Comparison of ENCODE assay signal across 24 cellular contexts in the genomic region with DNA sequence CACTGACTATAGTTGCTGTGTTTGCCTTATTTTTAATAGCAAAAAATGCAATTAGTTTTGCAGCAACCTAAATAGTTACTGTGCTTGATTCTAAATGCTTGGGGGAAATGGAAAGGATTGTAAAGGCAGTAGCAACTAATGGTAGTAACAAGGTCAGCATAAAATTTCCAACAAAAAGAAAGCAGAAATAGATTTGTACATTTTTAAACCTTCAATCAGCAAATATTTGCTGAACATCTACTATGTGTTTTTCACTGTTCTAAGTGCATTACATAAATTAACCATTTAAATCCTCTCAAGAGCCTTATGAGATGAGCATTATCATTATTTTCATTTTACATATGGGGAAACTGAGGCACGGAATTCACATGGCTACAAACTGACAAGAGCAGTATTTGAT.
DNase-seq lines count a peak whose midpoint lies in the region; ATAC-seq, FAIRE-seq and TF ChIP-seq lines count a peak whose summit lies in the region.
"Had no signal": no experiment of that assay in that cellular context is flagged by ENCODE, and none has a peak within 500 bp of the region (broad histone marks: within the 10 kb centered on the region; RNA-seq: fewer than 3 reads in every experiment).

No MANE protein-coding gene starts in this region.

- no peak overlapping the region for H3K9ac ChIP-seq in HepG2 (ENCODE audit: insufficient read depth, low read depth, low read length)
- H3K9ac ChIP-seq: BLaER1 had no signal

- H3K4me3 ChIP-seq in HepG2 (replicated peaks in 1 of 3; ENCODE audit: insufficient read depth in 1 of 3, low read depth in 2 of 3, low read length in 3 of 3) (no peak overlapping the region), right lobe of liver (no peak overlapping the region)
- H3K4me3 ChIP-seq: BLaER1, GM12878 had no signal

- in situ Hi-C loops in HepG2 (cut with HindIII; ENCODE audit: extremely low pct_ligation_motif_present, low pct_unique_long_range_greater_than_20kb), result no loop called here

- DNase-seq in HepG2 (ENCODE audit: low spot score) (no peak), right lobe of liver (no peak), NCI-H345 treated with DMSO at 0.1 percent for 48 hours (lab: John Stamatoyannopoulos, UW; ENCODE audit: unreplicated experiment) (no peak), NCI-H2029 (lab: John Stamatoyannopoulos, UW) (no peak)
- DNase-seq: ACHN; BE2C; C1 segment of cervical spinal cord; CD4-positive, alpha-beta memory T cell; CD4-positive, CD25-positive, alpha-beta regulatory T cell; CD8-positive, alpha-beta memory T cell; COR-L47; DMS 273 treated with DMSO at 0.1 percent for 48 hours; DMS153; DMS53; DMS79; DND-41; EL; GDM1 had no signal

- POLR2A ChIA-PET in HepG2 (lab: Yijun Ruan, JAX), result no interaction called here

- no peak for ATAC-seq in HepG2
- ATAC-seq in right lobe of liver, result no peak
- ATAC-seq: GM12878 had no signal

- CTCF ChIA-PET in HepG2 (lab: Yijun Ruan, JAX; ENCODE audit: low intra/inter-chr PET ratio, low total read pairs), result no interaction called here

- TF ChIP-seq RAD21 in HepG2 (CRISPR knock-in tag; IDR thresholded peaks at IDR 0.05), result no peak

- FAIRE-seq in HepG2 (lab: Jason Lieb, UNC), result no peak
- FAIRE-seq: GM12878, GM12892, GM18507 had no signal

- TF ChIP-seq EP300 in HepG2 (IDR thresholded peaks at IDR 0.05; ENCODE audit: low read depth in 2 of 2, low read length in 2 of 2) (no peak), HepG2 (CRISPR knock-in tag; IDR thresholded peaks at IDR 0.05; ENCODE audit: borderline replicate concordance) (no peak)

- H3K27ac ChIP-seq in HepG2 (ENCODE audit: extremely low read length, insufficient read depth, low read length) (no peak overlapping the region), right lobe of liver (no peak overlapping the region), VCaP (peak overlapping the region; percentile 8; the same call in 1 of the 2 replicates)
- H3K27ac ChIP-seq: 22Rv1, BLaER1 had no signal

- H4K20me1 ChIP-seq in HepG2 (ENCODE audit: insufficient read depth, low read length), result no peaks in the 10 kb centered on the region
- H4K20me1 ChIP-seq: BLaER1 had no signal

- intact Hi-C loops in HepG2 (cut with micrococcal nuclease; ENCODE audit: unreplicated experiment), result no loop called here
- intact Hi-C loops in right lobe of liver (cut with DNase I), result no loop called here

- H3K4me2 ChIP-seq in HepG2 (ENCODE audit: low read depth, low read length), result no peak overlapping the region
- H3K4me2 ChIP-seq: BLaER1 had no signal

- no peaks in the 10 kb centered on the region for H3K9me3 ChIP-seq in HepG2 (ENCODE audit: low read length)
- no peaks in the 10 kb centered on the region for H3K9me3 ChIP-seq in right lobe of liver
- H3K9me3 ChIP-seq: BE2C, BLaER1 had no signal

- 0% methylated on average over 1 of the region's 1 CpG for WGBS in HepG2 (ENCODE audit: low lambda C conversion rate)
- 38% methylated on average over 1 of the region's 1 CpG for WGBS in right lobe of liver (ENCODE audit: insufficient coverage, low coverage, low lambda C conversion rate, missing lambda C conversion rate)

- BruUV-seq in HepG2 (replicated peaks; lab: Mats Ljungman, UMichigan), result no TSS peak

- H3K79me2 ChIP-seq in HepG2 (ENCODE audit: insufficient read depth, low read length), result no peaks in the 10 kb centered on the region

- H3K36me3 ChIP-seq in HepG2 (replicated peaks in 1 of 2; ENCODE audit: control insufficient read depth in 1 of 2, insufficient read depth in 2 of 2, low read length in 2 of 2), result no peaks in the 10 kb centered on the region
- H3K36me3 ChIP-seq in right lobe of liver, result no peaks in the 10 kb centered on the region
- H3K36me3 ChIP-seq: BE2C, BLaER1 had no signal

- H3K27me3 ChIP-seq in HepG2 (ENCODE audit: control insufficient read depth in 1 of 2, insufficient read depth in 2 of 2, low read length in 2 of 2), result no peaks in the 10 kb centered on the region
- no peaks in the 10 kb centered on the region for H3K27me3 ChIP-seq in right lobe of liver
- H3K27me3 ChIP-seq: BE2C, BLaER1 had no signal

- peaks cover 4% of the 10 kb centered on the region; the same call in 1 of the 2 replicates for H3K4me1 ChIP-seq in HepG2 (ENCODE audit: insufficient read depth, low read length)
- peaks cover 0 to 23% (median 6%) of the 10 kb centered on the region in 4 donors for H3K4me1 ChIP-seq in right lobe of liver
- H3K4me1 ChIP-seq: BE2C, BLaER1 had no signal

- TF ChIP-seq CTCF in HepG2 (CRISPR knock-in tag; IDR thresholded peaks at IDR 0.05), result no peak
- no peak for TF ChIP-seq CTCF in right lobe of liver (IDR thresholded peaks at IDR 0.05)
- no peak for TF ChIP-seq CTCF in VCaP (conservative IDR thresholded peaks at IDR 0.05)

- no peak for TF ChIP-seq POLR2A in HepG2 (IDR thresholded peaks at IDR 0.05; ENCODE audit: insufficient read depth in 1 of 2, low read depth in 2 of 2, low read length in 2 of 2)
- no peak for TF ChIP-seq POLR2A in right lobe of liver (IDR thresholded peaks at IDR 0.05)

- no peak overlapping the region for H2AFZ ChIP-seq in HepG2 (ENCODE audit: low read length)

TF ChIP-seq in HepG2, 621 proteins besides CTCF, POLR2A, EP300 and RAD21 (continues in another document):
- TF ChIP-seq TFE3 (CRISPR knock-in tag; IDR thresholded peaks at IDR 0.05), result no peak
- TF ChIP-seq ZNF580 (CRISPR knock-in tag; IDR thresholded peaks at IDR 0.05; ENCODE audit: borderline replicate concordance, low read depth), result no peak
- TF ChIP-seq MAFF (IDR thresholded peaks at IDR 0.05; ENCODE audit: low read depth, low read length), result peak; percentile 56
- TF ChIP-seq MEF2D (CRISPR knock-in tag; IDR thresholded peaks at IDR 0.05), result no peak
- TF ChIP-seq PBX2 (CRISPR knock-in tag; IDR thresholded peaks at IDR 0.05), result no peak
- TF ChIP-seq, protein P1, sequence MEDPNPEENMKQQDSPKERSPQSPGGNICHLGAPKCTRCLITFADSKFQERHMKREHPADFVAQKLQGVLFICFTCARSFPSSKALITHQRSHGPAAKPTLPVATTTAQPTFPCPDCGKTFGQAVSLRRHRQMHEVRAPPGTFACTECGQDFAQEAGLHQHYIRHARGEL (CRISPR knock-in tag; IDR thresholded peaks at IDR 0.05), result no peak
- TF ChIP-seq SP140L (CRISPR knock-in tag; IDR thresholded peaks at IDR 0.05; ENCODE audit: borderline replicate concordance), result no peak
- TF ChIP-seq ZNF776 (CRISPR knock-in tag; IDR thresholded peaks at IDR 0.05), result no peak
- TF ChIP-seq, protein P2, sequence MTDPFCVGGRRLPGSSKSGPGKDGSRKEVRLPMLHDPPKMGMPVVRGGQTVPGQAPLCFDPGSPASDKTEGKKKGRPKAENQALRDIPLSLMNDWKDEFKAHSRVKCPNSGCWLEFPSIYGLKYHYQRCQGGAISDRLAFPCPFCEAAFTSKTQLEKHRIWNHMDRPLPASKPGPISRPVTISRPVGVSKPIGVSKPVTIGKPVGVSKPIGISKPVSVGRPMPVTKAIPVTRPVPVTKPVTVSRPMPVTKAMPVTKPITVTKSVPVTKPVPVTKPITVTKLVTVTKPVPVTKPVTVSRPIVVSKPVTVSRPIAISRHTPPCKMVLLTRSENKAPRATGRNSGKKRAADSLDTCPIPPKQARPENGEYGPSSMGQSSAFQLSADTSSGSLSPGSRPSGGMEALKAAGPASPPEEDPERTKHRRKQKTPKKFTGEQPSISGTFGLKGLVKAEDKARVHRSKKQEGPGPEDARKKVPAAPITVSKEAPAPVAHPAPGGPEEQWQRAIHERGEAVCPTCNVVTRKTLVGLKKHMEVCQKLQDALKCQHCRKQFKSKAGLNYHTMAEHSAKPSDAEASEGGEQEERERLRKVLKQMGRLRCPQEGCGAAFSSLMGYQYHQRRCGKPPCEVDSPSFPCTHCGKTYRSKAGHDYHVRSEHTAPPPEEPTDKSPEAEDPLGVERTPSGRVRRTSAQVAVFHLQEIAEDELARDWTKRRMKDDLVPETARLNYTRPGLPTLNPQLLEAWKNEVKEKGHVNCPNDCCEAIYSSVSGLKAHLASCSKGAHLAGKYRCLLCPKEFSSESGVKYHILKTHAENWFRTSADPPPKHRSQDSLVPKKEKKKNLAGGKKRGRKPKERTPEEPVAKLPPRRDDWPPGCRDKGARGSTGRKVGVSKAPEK (CRISPR knock-in tag; IDR thresholded peaks at IDR 0.05; ENCODE audit: borderline replicate concordance), result no peak
- TF ChIP-seq, protein P3, sequence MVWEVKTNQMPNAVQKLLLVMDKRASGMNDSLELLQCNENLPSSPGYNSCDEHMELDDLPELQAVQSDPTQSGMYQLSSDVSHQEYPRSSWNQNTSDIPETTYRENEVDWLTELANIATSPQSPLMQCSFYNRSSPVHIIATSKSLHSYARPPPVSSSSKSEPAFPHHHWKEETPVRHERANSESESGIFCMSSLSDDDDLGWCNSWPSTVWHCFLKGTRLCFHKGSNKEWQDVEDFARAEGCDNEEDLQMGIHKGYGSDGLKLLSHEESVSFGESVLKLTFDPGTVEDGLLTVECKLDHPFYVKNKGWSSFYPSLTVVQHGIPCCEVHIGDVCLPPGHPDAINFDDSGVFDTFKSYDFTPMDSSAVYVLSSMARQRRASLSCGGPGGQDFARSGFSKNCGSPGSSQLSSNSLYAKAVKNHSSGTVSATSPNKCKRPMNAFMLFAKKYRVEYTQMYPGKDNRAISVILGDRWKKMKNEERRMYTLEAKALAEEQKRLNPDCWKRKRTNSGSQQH (CRISPR knock-in tag; IDR thresholded peaks at IDR 0.05; ENCODE audit: low read depth), result no peak
